In the genomic region with DNA sequence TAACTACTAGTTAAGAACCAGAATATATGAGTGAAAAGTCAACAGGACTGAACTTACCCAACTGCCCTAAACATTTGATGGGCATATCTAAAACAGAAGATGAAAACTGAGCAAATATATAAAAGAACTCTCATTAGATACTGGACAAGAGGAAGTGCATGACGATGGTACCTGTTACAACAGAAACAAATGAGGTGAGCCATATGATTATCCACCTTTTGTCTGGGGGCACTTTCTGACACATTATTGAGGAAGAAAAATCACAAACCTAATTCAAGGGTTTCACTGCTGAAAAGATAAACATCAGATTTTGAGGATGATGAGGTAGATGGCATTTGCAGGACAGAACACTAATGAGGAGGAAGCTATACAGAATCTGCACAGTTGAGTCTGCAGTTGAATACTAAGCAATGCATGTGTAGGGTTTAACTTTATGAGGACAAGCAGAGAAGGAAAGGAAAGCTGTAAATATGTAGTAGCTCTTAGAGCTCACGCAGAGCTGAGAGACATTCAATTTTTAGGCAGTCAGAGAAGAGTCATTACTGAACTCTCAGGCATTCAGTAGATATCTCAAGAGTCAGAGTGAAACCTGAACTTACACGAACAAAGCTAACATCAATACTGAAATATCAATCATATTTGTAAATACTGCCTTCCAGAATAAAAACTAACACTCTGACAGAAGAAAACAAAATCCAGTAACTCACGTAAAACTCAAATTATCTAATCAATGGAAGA, we compare ENCODE assay signal across 15 cellular contexts.
DNase-seq lines count a peak whose midpoint lies in the region; ATAC-seq and TF ChIP-seq lines count a peak whose summit lies in the region.
"Had no signal": no experiment of that assay in that cellular context is flagged by ENCODE, and none has a peak within 500 bp of the region (broad histone marks: within the 10 kb centered on the region; RNA-seq: fewer than 3 reads in every experiment).

No MANE protein-coding gene starts in this region.

- in situ Hi-C loops in GM13977 (cut with MboI; ENCODE audit: low pct_unique_long_range_greater_than_20kb, low sequenced_read_pairs, unreplicated experiment): no loop called here

- POLR2A ChIA-PET in Caco-2 (lab: Charles Lee): no interaction called here

- peak overlapping the region; percentile 81 for H3K4me2 ChIP-seq in OCI-LY3 (ENCODE audit: low read length)

- peaks cover 9% of the 10 kb centered on the region; the same call in 1 of the 2 replicates for H3K27me3 ChIP-seq in OCI-LY3 (ENCODE audit: low read depth, low read length)
- no peaks in the 10 kb centered on the region for H3K27me3 ChIP-seq in Caco-2 (replicated peaks; ENCODE audit: control insufficient read depth, insufficient read depth, low read length)
- no peaks in the 10 kb centered on the region for H3K27me3 ChIP-seq in stomach
- H3K27me3 ChIP-seq: gastroesophageal sphincter, thyroid gland had no signal

- H3K36me3 ChIP-seq in OCI-LY3 (replicated peaks; ENCODE audit: low read depth, low read length): peaks cover 13% of the 10 kb centered on the region
- no peaks in the 10 kb centered on the region for H3K36me3 ChIP-seq in Caco-2 (ENCODE audit: control insufficient read depth, insufficient read depth, low read length)
- H3K36me3 ChIP-seq in stomach: peaks cover 0 to 7% (median 0%) of the 10 kb centered on the region in 4 donors
- H3K36me3 ChIP-seq: thyroid gland had no signal

- no peaks in the 10 kb centered on the region for H3K36me3 Mint-ChIP-seq in Caco-2 (ENCODE audit: insufficient read depth, unreplicated experiment)

- no peak for TF ChIP-seq CTCF in GM13977 (IDR thresholded peaks at IDR 0.05; ENCODE audit: extremely low read depth, insufficient read depth, missing control alignments)
- no peak for TF ChIP-seq CTCF in OCI-LY3 (IDR thresholded peaks at IDR 0.05; ENCODE audit: low read depth, low read length)
- no peak for TF ChIP-seq CTCF in Caco-2 (IDR thresholded peaks at IDR 0.05; ENCODE audit: insufficient read depth in 1 of 2, low read depth in 1 of 2, low read length in 1 of 2, severe bottlenecking in 1 of 2, unreplicated experiment in 1 of 2)
- TF ChIP-seq CTCF in stomach (IDR thresholded peaks at IDR 0.05): no peak

- no peak for TF ChIP-seq POLR2A in stomach (IDR thresholded peaks at IDR 0.05)

- DNase-seq in GM13977 (ENCODE audit: low spot score) (peak; percentile 63), NCI-H1930 (lab: John Stamatoyannopoulos, UW) (no peak), Caco-2 (no peak), iPS-NIHi11 (ENCODE audit: low spot score) (no peak), stomach (no peak)
- DNase-seq: Calu3; cerebellar nuclear complex; NCI-H1694 treated with DMSO at 0.1 percent for 48 hours; SHP77 treated with DMSO at 0.1 percent for 48 hours; stimulated activated CD4-positive, alpha-beta T cell treated with anti-CD3 and anti-CD28 coated beads, Interleukin-15, amount 100 ng/mL, for 24 hours; thyroid gland had no signal

- CTCF ChIA-PET in Caco-2 (lab: Charles Lee): no interaction called here

- H3K4me1 Mint-ChIP-seq in Caco-2 (ENCODE audit: low read depth, unreplicated experiment): no peaks in the 10 kb centered on the region

- peaks cover 9% of the 10 kb centered on the region for H4K20me1 ChIP-seq in OCI-LY3 (ENCODE audit: insufficient read depth, low read length)

- peak overlapping the region; percentile 54 for H3K27ac ChIP-seq in OCI-LY3 (ENCODE audit: low read length)
- H3K27ac ChIP-seq in stomach: no peak overlapping the region
- H3K27ac ChIP-seq: gastroesophageal sphincter, thyroid gland had no signal

- ATAC-seq in GM19395 (IDR thresholded peaks at IDR 0.05; ENCODE audit: unreplicated experiment) (peak; percentile 95), HG02885 (IDR thresholded peaks at IDR 0.05; ENCODE audit: poor library complexity, unreplicated experiment) (peak; percentile 91)
- ATAC-seq: gastroesophageal sphincter had no signal

- no TSS peak for BruUV-seq in Caco-2 (replicated peaks; lab: Mats Ljungman, UMichigan)

- no peak overlapping the region for H2AFZ ChIP-seq in OCI-LY3 (ENCODE audit: low read depth, low read length)

- H3K4me3 ChIP-seq in OCI-LY3 (ENCODE audit: low read length) (peak overlapping the region; percentile 52), Caco-2 (ENCODE audit: low read depth, low read length) (no peak overlapping the region), stomach (no peak overlapping the region)
- H3K4me3 ChIP-seq: gastroesophageal sphincter, thyroid gland had no signal

- H3K9me3 ChIP-seq in OCI-LY3 (ENCODE audit: insufficient read depth, low read length) (0 out of 2 replicates have a peak, but pooled peaks cover 4% of the 10 kb centered on the region), Caco-2 (no peaks in the 10 kb centered on the region), stomach (peaks cover 0 to 30% (median 2%) of the 10 kb centered on the region in 4 donors)
- H3K9me3 ChIP-seq: thyroid gland had no signal

- WGBS in stomach, 5 donors: 65 to 72% (median 71%) methylated on average over 4 of the region's 4 CpGs

- H3K9me3 Mint-ChIP-seq in Caco-2 (ENCODE audit: unreplicated experiment): peaks cover 9% of the 10 kb centered on the region

- H3K4me3 Mint-ChIP-seq in Caco-2 (ENCODE audit: unreplicated experiment): no peak overlapping the region

- no peaks in the 10 kb centered on the region for H3K79me2 ChIP-seq in OCI-LY3 (ENCODE audit: low read length)

- intact Hi-C loops in Caco-2 (cut with micrococcal nuclease; ENCODE audit: unreplicated experiment) (no loop called here), stomach (cut with DNase I; ENCODE audit: low total_unique reads) (no loop called here)

- no peak overlapping the region for H3K27ac Mint-ChIP-seq in Caco-2 (ENCODE audit: unreplicated experiment)

- no peak overlapping the region for H3K9ac ChIP-seq in OCI-LY3 (ENCODE audit: low read length)

- H3K27me3 Mint-ChIP-seq in Caco-2 (ENCODE audit: insufficient read depth, unreplicated experiment): peaks cover 7% of the 10 kb centered on the region

- H3K4me1 ChIP-seq in OCI-LY3 (ENCODE audit: low read length) (peaks cover 35% of the 10 kb centered on the region), Caco-2 (no peaks in the 10 kb centered on the region; the same call in 1 of the 2 replicates), stomach (no peaks in the 10 kb centered on the region)
- H3K4me1 ChIP-seq: gastroesophageal sphincter, thyroid gland had no signal

- TF ChIP-seq EP300 in stomach (IDR thresholded peaks at IDR 0.05): no peak
